ENCODE assay signal across 30 cellular contexts in the genomic region with DNA sequence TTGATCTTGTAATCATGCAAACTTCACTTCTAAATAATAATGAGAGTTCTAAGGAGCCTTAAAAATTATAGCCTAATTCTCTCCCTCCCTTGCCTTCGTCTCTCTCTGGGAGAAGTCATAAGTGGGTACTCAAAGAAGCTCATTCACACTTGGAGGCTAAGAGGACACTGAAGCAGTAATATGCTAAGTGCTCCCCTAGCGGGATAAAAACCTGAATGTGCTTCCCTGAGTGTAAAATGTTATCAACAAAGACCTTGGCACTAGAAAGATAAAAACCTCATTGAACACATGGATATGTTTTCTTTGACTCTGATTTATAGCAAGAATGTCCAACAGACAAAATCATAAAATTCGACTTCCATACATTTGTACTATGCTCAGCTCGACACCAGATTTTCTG.
"Had no signal": no experiment of that assay in that cellular context is flagged by ENCODE, and none has a peak within 500 bp of the region (broad histone marks: within the 10 kb centered on the region; RNA-seq: fewer than 3 reads in every experiment).

No MANE protein-coding gene starts in this region.

- H3K9me3 ChIP-seq: esophagus muscularis mucosa, heart right ventricle, pancreas, psoas muscle, sigmoid colon, stomach, thyroid gland had no signal

- H3K4me1 ChIP-seq: esophagus muscularis mucosa, foreskin keratinocyte, heart right ventricle, psoas muscle, sigmoid colon, stomach, thyroid gland had no signal

- H3K9me3 Mint-ChIP-seq: dendritic cell treated with granulocyte-macrophage colony-stimulating factor and Interleukin-4, amounts not matched to agents 40 ng/mL and 50 ng/mL, for 4 days; nephron progenitor cell had no signal

- H3K4me3 ChIP-seq: esophagus muscularis mucosa, heart right ventricle, pancreas, psoas muscle, sigmoid colon, stomach, thyroid gland had no signal

- H3K36me3 ChIP-seq: esophagus muscularis mucosa, heart right ventricle, pancreas, sigmoid colon, stomach, thyroid gland had no signal

- H3K36me3 Mint-ChIP-seq: stimulated activated memory B cell treated with anti-CD40 and anti-IgM and Interleukin-4, amounts not matched to agents 10 μg/mL and 1 μg/mL and 100 μg/mL, for 72 hours had no signal

- H3K27ac Mint-ChIP-seq: activated naive CD4-positive, alpha-beta T cell treated with anti-CD3 and anti-CD28 coated beads, Interleukin-2, amount 50 U/mL, for 72 hours; activated T-cell treated with anti-CD3 and anti-CD28 coated beads, Interleukin-2, amount 50 U/mL, for 72 hours; dendritic cell treated with granulocyte-macrophage colony-stimulating factor and Interleukin-4, amounts not matched to agents 40 ng/mL and 50 ng/mL, for 4 days; endodermal cell; nephron progenitor cell; stimulated activated memory B cell treated with anti-CD40 and anti-IgM and Interleukin-4, amounts not matched to agents 10 μg/mL and 1 μg/mL and 100 μg/mL, for 72 hours; T-helper 1 cell treated with Interleukin-12 subunit alpha and Interleukin-12 subunit beta and Interleukin-4 antibody, amounts not matched to agents 30 μg/mL and 1 μg/mL, for 36 hours had no signal

- H3K4me3 Mint-ChIP-seq: activated T-cell treated with anti-CD3 and anti-CD28 coated beads, Interleukin-2, amount 50 U/mL, for 72 hours; central memory CD8-positive, alpha-beta T cell; dendritic cell treated with granulocyte-macrophage colony-stimulating factor and Interleukin-4, amounts not matched to agents 40 ng/mL and 50 ng/mL, for 4 days; endodermal cell; nephron progenitor cell; stimulated activated memory B cell treated with anti-CD40 and anti-IgM and Interleukin-4, amounts not matched to agents 10 μg/mL and 1 μg/mL and 100 μg/mL, for 72 hours; T-helper 1 cell treated with Interleukin-12 subunit alpha and Interleukin-12 subunit beta and Interleukin-4 antibody, amounts not matched to agents 30 μg/mL and 1 μg/mL, for 36 hours had no signal

- H3K27me3 Mint-ChIP-seq: central memory CD8-positive, alpha-beta T cell; dendritic cell treated with granulocyte-macrophage colony-stimulating factor and Interleukin-4, amounts not matched to agents 40 ng/mL and 50 ng/mL, for 4 days; stimulated activated memory B cell treated with anti-CD40 and anti-IgM and Interleukin-4, amounts not matched to agents 10 μg/mL and 1 μg/mL and 100 μg/mL, for 72 hours had no signal

- H3K27ac ChIP-seq: esophagus muscularis mucosa, foreskin keratinocyte, heart right ventricle, pancreas, psoas muscle, sigmoid colon, stomach, thyroid gland, VCaP had no signal

- H3K27me3 ChIP-seq: esophagus muscularis mucosa, foreskin keratinocyte, heart right ventricle, pancreas, sigmoid colon, stomach, thyroid gland had no signal

- H3K4me1 Mint-ChIP-seq: central memory CD8-positive, alpha-beta T cell; nephron progenitor cell; stimulated activated memory B cell treated with anti-CD40 and anti-IgM and Interleukin-4, amounts not matched to agents 10 μg/mL and 1 μg/mL and 100 μg/mL, for 72 hours had no signal

- FAIRE-seq: bronchial epithelial cell, pancreas, small intestine, TTC549 had no signal

- DNase-seq: activated CD4-positive, alpha-beta T cell treated with anti-CD3 and anti-CD28 coated beads for 4 hours; activated CD4-positive, alpha-beta T cell treated with anti-CD3 and anti-CD28 coated beads, Interleukin-2, amount 50 U/mL, for 4 hours; activated naive CD4-positive, alpha-beta T cell; activated T-cell treated with anti-CD3 and anti-CD28 coated beads for 4 hours; activated T-cell treated with anti-CD3 and anti-CD28 coated beads, Interleukin-2, amount 50 U/mL, for 72 hours; endodermal cell; foreskin keratinocyte; heart right ventricle; kidney glomerular epithelial cell; left ventricle myocardium superior; nephron progenitor cell; pancreas; psoas muscle; sigmoid colon; small intestine; stimulated activated CD4-positive, alpha-beta T cell treated with anti-CD3 and anti-CD28 coated beads, Interleukin-1b, Interleukin-23, amount 100 ng/mL, for 48 hours; stimulated activated CD4-positive, alpha-beta T cell treated with anti-CD3 and anti-CD28 coated beads, Interleukin-4, amount 100 ng/mL, for 4 hours; stimulated activated CD8-positive, alpha-beta memory T cell treated with anti-CD3 and anti-CD28 coated beads, Interleukin-4, amount 100 ng/mL, for 48 hours; stomach; T-helper 9 cell; thyroid gland had no signal
